In genomic region chr18:45166341-45167108, GRCh38 we compare ENCODE assay signal across 15 cellular contexts.
DNase-seq lines count a peak whose midpoint lies in the region; ATAC-seq, FAIRE-seq and TF ChIP-seq lines count a peak whose summit lies in the region.
"Had no signal": no experiment of that assay in that cellular context is flagged by ENCODE, and none has a peak within 500 bp of the region (broad histone marks: within the 10 kb centered on the region; RNA-seq: fewer than 3 reads in every experiment).

No MANE protein-coding gene starts in this region.

- POLR2A ChIA-PET in OCI-LY7 (lab: Charles Lee): no interaction called here

- BruUV-seq in OCI-LY7 (replicated peaks; lab: Mats Ljungman, UMichigan): no TSS peak

- no peaks in the 10 kb centered on the region for H3K79me2 ChIP-seq in OCI-LY7 (ENCODE audit: insufficient read depth, low read depth, low read length)

- no peaks in the 10 kb centered on the region for H3K9me3 Mint-ChIP-seq in immature natural killer cell

- H3K27ac ChIP-seq in foreskin keratinocyte (no peak overlapping the region), OCI-LY7 (ENCODE audit: low read depth, low read length, poor library complexity, severe bottlenecking) (no peak overlapping the region)
- H3K27ac ChIP-seq: body of pancreas, thoracic aorta had no signal

- DNase-seq in SIG-M5 treated with dmso at 0.1 percent for 504 hours (lab: John Stamatoyannopoulos, UW; ENCODE audit: unreplicated experiment): peak; percentile 10
- no peak for DNase-seq in SIG-M5 (lab: John Stamatoyannopoulos, UW)
- DNase-seq in T1000 (lab: John Stamatoyannopoulos, UW): peak; percentile 61
- DNase-seq in foreskin keratinocyte: peak; percentile 91 to 94
- DNase-seq in urothelium cell line (ENCODE audit: low spot score): peak; percentile 56
- DNase-seq in frontal cortex (ENCODE audit: low spot score in 2 of 2): no peak
- DNase-seq in OCI-LY7 (ENCODE audit: low spot score): no peak
- no peak for DNase-seq in immature natural killer cell
- DNase-seq: activated CD8-positive, alpha-beta memory T cell treated with anti-CD3 and anti-CD28 coated beads, Interleukin-2, amount 50 U/mL, for 48 hours; body of pancreas; hippocampal formation; naive thymus-derived CD4-positive, alpha-beta T cell; stimulated activated CD4-positive, alpha-beta T cell treated with anti-CD3 and anti-CD28 coated beads, Interleukin-2, amount 100 ng/mL, for 48 hours had no signal

- no peak overlapping the region for H3K4me2 ChIP-seq in OCI-LY7 (ENCODE audit: low read length)

- no peaks in the 10 kb centered on the region for H3K9me2 ChIP-seq in OCI-LY7 (ENCODE audit: insufficient read depth, low read length)

- no peak overlapping the region for H3K27ac Mint-ChIP-seq in immature natural killer cell
- H3K27ac Mint-ChIP-seq: naive thymus-derived CD4-positive, alpha-beta T cell had no signal

- peaks cover 26% of the 10 kb centered on the region for H3K4me1 ChIP-seq in foreskin keratinocyte
- H3K4me1 ChIP-seq in OCI-LY7 (ENCODE audit: insufficient read depth, low read length, poor library complexity, severe bottlenecking): no peaks in the 10 kb centered on the region

- TF ChIP-seq CTCF in foreskin keratinocyte (conservative IDR thresholded peaks at IDR 0.05) (no peak), OCI-LY7 (conservative IDR thresholded peaks at IDR 0.05; ENCODE audit: low read length) (no peak)

- H3K4me1 Mint-ChIP-seq in immature natural killer cell: peaks cover 4 to 6% of the 10 kb centered on the region in 2 donors
- H3K4me1 Mint-ChIP-seq: naive thymus-derived CD4-positive, alpha-beta T cell had no signal

- H3K9me3 ChIP-seq in OCI-LY7 (ENCODE audit: low read length): no peaks in the 10 kb centered on the region
- H3K9me3 ChIP-seq: body of pancreas, thoracic aorta had no signal

- H2AFZ ChIP-seq in OCI-LY7 (ENCODE audit: low read length): no peak overlapping the region

- no peak overlapping the region for H3K4me3 Mint-ChIP-seq in immature natural killer cell
- H3K4me3 Mint-ChIP-seq: naive thymus-derived CD4-positive, alpha-beta T cell had no signal

- H3K36me3 Mint-ChIP-seq in immature natural killer cell: peaks cover 0 to 7% (median 0%) of the 10 kb centered on the region in 3 donors
- H3K36me3 Mint-ChIP-seq: naive thymus-derived CD4-positive, alpha-beta T cell had no signal

- H3K36me3 ChIP-seq in OCI-LY7 (ENCODE audit: insufficient read depth, low read length): no peaks in the 10 kb centered on the region
- H3K36me3 ChIP-seq: thoracic aorta had no signal

- H3K27me3 Mint-ChIP-seq in immature natural killer cell (ENCODE audit: low read depth in 3 of 3): peaks cover 0 to 2% (median 1%) of the 10 kb centered on the region in 3 donors

- ATAC-seq in foreskin keratinocyte: peak; percentile 35
- ATAC-seq: body of pancreas had no signal

- H3K27me3 ChIP-seq in foreskin keratinocyte: no peaks in the 10 kb centered on the region
- H3K27me3 ChIP-seq: body of pancreas had no signal

- no peaks in the 10 kb centered on the region for H4K20me1 ChIP-seq in OCI-LY7 (ENCODE audit: insufficient read depth, low read length)

- CTCF ChIA-PET in OCI-LY7 (lab: Charles Lee; ENCODE audit: unreplicated experiment): no interaction called here

- intact Hi-C loops in OCI-LY7 (cut with micrococcal nuclease; ENCODE audit: unreplicated experiment): no loop called here

- peak; percentile 61 for FAIRE-seq in urothelium cell line (lab: Jason Lieb, UNC)
- FAIRE-seq in frontal cortex (lab: Jason Lieb, UNC): no peak
- FAIRE-seq: A204.1 had no signal

- no peak overlapping the region for H3K4me3 ChIP-seq in OCI-LY7 (ENCODE audit: low read depth, low read length, poor library complexity, severe bottlenecking)
- H3K4me3 ChIP-seq: body of pancreas, thoracic aorta had no signal

Comparison
In these comparisons a context has a peak if more than half of its experiments do, and no peak if none do; other contexts are left out.
1. DNase-seq: peak in SIG-M5 treated with dmso at 0.1 percent for 504 hours (single experiment), T1000 (single experiment), foreskin keratinocyte (2 of 2) and urothelium cell line (single experiment); none in SIG-M5 (single experiment), frontal cortex (0 of 2), OCI-LY7 (single experiment) and immature natural killer cell (0 of 3).